In the genomic region with DNA sequence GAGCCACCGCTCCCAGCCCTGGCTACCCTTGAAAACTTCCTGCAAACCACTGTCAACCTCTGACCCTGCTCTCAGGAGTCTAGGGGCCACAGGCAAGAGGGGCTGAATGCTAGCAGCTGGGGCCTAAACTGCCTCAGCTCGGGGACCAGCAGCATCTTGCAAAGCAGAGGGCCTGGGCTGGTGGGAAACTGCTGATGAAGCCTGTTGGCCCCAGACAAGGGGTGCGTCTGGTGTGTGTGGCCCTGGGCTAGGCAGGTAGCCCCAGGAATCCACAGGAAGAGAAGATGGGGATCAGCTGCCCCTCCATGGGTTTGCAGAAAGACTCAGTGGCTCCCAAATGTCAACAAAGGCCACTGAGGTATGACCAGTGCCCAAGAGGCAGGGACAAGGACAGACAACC, we compare ENCODE assay signal across 30 cellular contexts.
"Had no signal": no experiment of that assay in that cellular context is flagged by ENCODE, and none has a peak within 500 bp of the region (broad histone marks: within the 10 kb centered on the region; RNA-seq: fewer than 3 reads in every experiment).

No MANE protein-coding gene starts in this region.

- H3K27ac Mint-ChIP-seq: naive thymus-derived CD4-positive, alpha-beta T cell; nephron; neural progenitor cell; stimulated activated memory B cell treated with anti-CD40 and anti-IgM and Interleukin-4, amounts not matched to agents 10 μg/mL and 1 μg/mL and 100 μg/mL, for 72 hours; stimulated activated naive CD8-positive, alpha-beta T cell treated with anti-CD3 and anti-CD28 coated beads, Interleukin-15, amount 100 ng/mL, for 72 hours; type B pancreatic cell had no signal

- H3K27ac ChIP-seq: neural progenitor cell, neutrophil, ovary, parathyroid adenoma, prostate gland, right atrium auricular region, right lobe of liver, sigmoid colon, suprapubic skin, testis, tibial artery, transverse colon, upper lobe of right lung, uterus had no signal

- H3K79me2 ChIP-seq: parathyroid adenoma had no signal

- H3K4me1 Mint-ChIP-seq: nephron; neural progenitor cell; stimulated activated memory B cell treated with anti-CD40 and anti-IgM and Interleukin-4, amounts not matched to agents 10 μg/mL and 1 μg/mL and 100 μg/mL, for 72 hours had no signal

- H3K27me3 ChIP-seq: ovary, right atrium auricular region, right lobe of liver, testis, uterus had no signal

- H3K9me3 ChIP-seq: neutrophil, ovary, prostate gland, right atrium auricular region, right lobe of liver, sigmoid colon, suprapubic skin, testis, tibial artery, transverse colon, upper lobe of right lung, uterus had no signal

- H3K4me3 Mint-ChIP-seq: naive thymus-derived CD4-positive, alpha-beta T cell; nephron; neural progenitor cell; stimulated activated memory B cell treated with anti-CD40 and anti-IgM and Interleukin-4, amounts not matched to agents 10 μg/mL and 1 μg/mL and 100 μg/mL, for 72 hours; stimulated activated naive CD8-positive, alpha-beta T cell treated with anti-CD3 and anti-CD28 coated beads, Interleukin-15, amount 100 ng/mL, for 72 hours; type B pancreatic cell had no signal

- H3K27me3 Mint-ChIP-seq: stimulated activated memory B cell treated with anti-CD40 and anti-IgM and Interleukin-4, amounts not matched to agents 10 μg/mL and 1 μg/mL and 100 μg/mL, for 72 hours had no signal

- H3K4me2 ChIP-seq: neural progenitor cell had no signal

- DNase-seq: naive thymus-derived CD4-positive, alpha-beta T cell; nucleus accumbens; ovary; retina; right lobe of liver; sigmoid colon; small intestine; stimulated activated CD4-positive, alpha-beta T cell treated with anti-CD3 and anti-CD28 coated beads, Interleukin-12 subunit alpha, Interleukin-12 subunit beta, amount 100 ng/mL, for 4 hours; stimulated activated CD4-positive, alpha-beta T cell treated with anti-CD3 and anti-CD28 coated beads, Interleukin-1b, Interleukin-23, amount 100 ng/mL, for 48 hours; stimulated activated CD4-positive, alpha-beta T cell treated with anti-CD3 and anti-CD28 coated beads, Interleukin-4, amount 100 ng/mL, for 1 hour; stimulated activated CD4-positive, alpha-beta T cell treated with anti-CD3 and anti-CD28 coated beads, Interleukin-4, amount 100 ng/mL, for 4 hours; stimulated activated CD8-positive, alpha-beta memory T cell treated with anti-CD3 and anti-CD28 coated beads, Interleukin-4, amount 100 ng/mL, for 48 hours; stimulated activated naive CD4-positive, alpha-beta T cell; stimulated activated naive CD8-positive, alpha-beta T cell treated with anti-CD3 and anti-CD28 coated beads, Interleukin-15, amount 100 ng/mL, for 72 hours; stimulated activated naive CD8-positive, alpha-beta T cell treated with anti-CD3 and anti-CD28 coated beads, Interleukin-15, Interleukin-2, amounts not matched to agents 100 U/mL and 50 U/mL, for 24 hours; substantia nigra; testis; tibial artery; transverse colon; upper lobe of right lung; uterus had no signal

- ATAC-seq: naive thymus-derived CD4-positive, alpha-beta T cell; stimulated activated memory B cell treated with anti-CD40 and anti-IgM and Interleukin-4, amounts not matched to agents 10 μg/mL and 1 μg/mL and 100 μg/mL, for 72 hours; stimulated activated naive CD8-positive, alpha-beta T cell treated with anti-CD3 and anti-CD28 coated beads, Interleukin-15, amount 100 ng/mL, for 72 hours; stimulated activated naive CD8-positive, alpha-beta T cell treated with anti-CD3 and anti-CD28 coated beads, Interleukin-15, Interleukin-2, amounts not matched to agents 100 U/mL and 50 U/mL, for 24 hours; upper lobe of right lung had no signal

- H3K9ac ChIP-seq: neural progenitor cell, parathyroid adenoma had no signal

- H3K9me3 Mint-ChIP-seq: neural progenitor cell; stimulated activated memory B cell treated with anti-CD40 and anti-IgM and Interleukin-4, amounts not matched to agents 10 μg/mL and 1 μg/mL and 100 μg/mL, for 72 hours; stimulated activated naive CD8-positive, alpha-beta T cell treated with anti-CD3 and anti-CD28 coated beads, Interleukin-15, amount 100 ng/mL, for 72 hours; type B pancreatic cell had no signal

- H2AFZ ChIP-seq: neural progenitor cell, parathyroid adenoma had no signal

- H3K36me3 Mint-ChIP-seq: neural progenitor cell; stimulated activated memory B cell treated with anti-CD40 and anti-IgM and Interleukin-4, amounts not matched to agents 10 μg/mL and 1 μg/mL and 100 μg/mL, for 72 hours; type B pancreatic cell had no signal

- H3K36me3 ChIP-seq: neural progenitor cell, neutrophil, ovary, prostate gland, right atrium auricular region, right lobe of liver, sigmoid colon, suprapubic skin, tibial artery, transverse colon, upper lobe of right lung, uterus had no signal

- H3K4me3 ChIP-seq: neural progenitor cell, ovary, prostate gland, right atrium auricular region, right lobe of liver, sigmoid colon, suprapubic skin, testis, tibial artery, transverse colon, upper lobe of right lung, uterus had no signal

- H3K4me1 ChIP-seq: parathyroid adenoma, prostate gland, right atrium auricular region, right lobe of liver, sigmoid colon, suprapubic skin, testis, tibial artery, transverse colon, upper lobe of right lung, uterus had no signal
